9 cellular contexts compared by ENCODE assay signal in the genomic region with DNA sequence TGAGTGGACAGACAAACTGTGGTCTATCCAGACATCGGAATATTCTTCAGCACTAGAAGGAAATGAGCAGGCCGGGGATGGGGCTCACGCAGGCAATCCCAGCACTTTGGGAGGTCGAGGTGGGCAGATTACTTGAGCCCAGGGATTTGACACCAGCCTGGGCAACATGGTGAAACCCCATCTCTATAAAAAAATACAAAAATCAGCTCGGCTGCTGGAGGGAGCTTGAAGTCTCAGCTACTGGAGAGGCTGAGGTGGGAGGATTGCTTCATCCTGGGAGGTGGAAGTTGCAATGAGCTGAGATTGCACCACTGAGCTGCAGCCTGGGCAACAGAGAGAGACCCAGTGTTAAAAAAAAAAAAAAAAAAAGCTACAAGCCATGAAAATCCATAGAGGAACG. TPM values are rescaled to one million over a fixed set of nuclear protein-coding genes. Genes with fewer than 3 reads are reported as not detected.
A peak's percentile ranks its signal among the peaks of the same experiment; 100 is the strongest.
DNase-seq lines count a peak whose midpoint lies in the region; ATAC-seq lines count a peak whose summit lies in the region.
"Had no signal": no experiment of that assay in that cellular context is flagged by ENCODE, and none has a peak within 500 bp of the region (broad histone marks: within the 10 kb centered on the region; RNA-seq: fewer than 3 reads in every experiment).

No MANE protein-coding gene starts in this region.

- H3K27me3 ChIP-seq in CD8-positive, alpha-beta memory T cell (ENCODE audit: insufficient read depth, low read length, poor library complexity, severe bottlenecking): no peaks in the 10 kb centered on the region
- H3K27me3 ChIP-seq in naive thymus-derived CD4-positive, alpha-beta T cell (ENCODE audit: control insufficient read depth in 2 of 2, insufficient read depth in 2 of 2, low read length in 2 of 2): no peaks in the 10 kb centered on the region

- H3K4me1 ChIP-seq in CD8-positive, alpha-beta memory T cell (ENCODE audit: insufficient read depth, low read length): peaks cover 11% of the 10 kb centered on the region
- peaks cover 6 to 10% of the 10 kb centered on the region in 2 donors for H3K4me1 ChIP-seq in naive thymus-derived CD4-positive, alpha-beta T cell (ENCODE audit: control insufficient read depth in 2 of 2, insufficient read depth in 2 of 2, low read length in 2 of 2)

- no peaks in the 10 kb centered on the region for H3K9me3 ChIP-seq in CD8-positive, alpha-beta memory T cell (ENCODE audit: low read length)
- no peaks in the 10 kb centered on the region for H3K9me3 ChIP-seq in naive thymus-derived CD4-positive, alpha-beta T cell (ENCODE audit: control insufficient read depth in 2 of 3, low read length in 3 of 3)
- H3K9me3 ChIP-seq: thoracic aorta had no signal

- intact Hi-C loops in naive thymus-derived CD4-positive, alpha-beta T cell (cut with micrococcal nuclease): loop anchor here in 1 of 2 donors (1.0 kb wide), 1 partner anchor 78 kb away; no protein-coding TSS in a partner anchor

- H3K4me3 ChIP-seq in CD8-positive, alpha-beta memory T cell (ENCODE audit: low read length): no peak overlapping the region
- H3K4me3 ChIP-seq in naive thymus-derived CD4-positive, alpha-beta T cell (ENCODE audit: low read length): no peak overlapping the region

- CTCF ChIA-PET in CD8-positive, alpha-beta memory T cell (lab: Charles Lee): interaction anchor here (0.9 to 1.8 kb wide), 3 partner anchors 10 to 78 kb away, joined by 5 to 8 read pairs (median 6); no protein-coding TSS in a partner anchor
- CTCF ChIA-PET in naive thymus-derived CD4-positive, alpha-beta T cell (lab: Charles Lee): interaction anchor here (2.2 kb wide), 1 partner anchor 78 kb away, joined by 8 read pairs; no protein-coding TSS in a partner anchor

- no peaks in the 10 kb centered on the region for H3K36me3 Mint-ChIP-seq in CD8-positive, alpha-beta memory T cell
- H3K36me3 Mint-ChIP-seq in naive thymus-derived CD4-positive, alpha-beta T cell: peaks cover 0 to 1% (median 0%) of the 10 kb centered on the region in 5 donors

- no peaks in the 10 kb centered on the region for H3K36me3 ChIP-seq in CD8-positive, alpha-beta memory T cell (ENCODE audit: insufficient read depth, low read length)
- H3K36me3 ChIP-seq in naive thymus-derived CD4-positive, alpha-beta T cell (ENCODE audit: control insufficient read depth in 2 of 3, insufficient read depth in 3 of 3, low read length in 3 of 3): no peaks in the 10 kb centered on the region
- H3K36me3 ChIP-seq: thoracic aorta had no signal

- no peak for DNase-seq in CD8-positive, alpha-beta memory T cell
- DNase-seq in NOMO-1 treated with DMSO at 0.1 percent for 48 hours (lab: John Stamatoyannopoulos, UW; ENCODE audit: unreplicated experiment) (peak; percentile 81), dedifferentiated amniotic fluid mesenchymal stem cell (ENCODE audit: extremely low spot score) (peak; percentile 35), GM19240 (ENCODE audit: insufficient read length, low spot score) (no peak), NCI-H446 (lab: John Stamatoyannopoulos, UW) (no peak)
- DNase-seq in naive thymus-derived CD4-positive, alpha-beta T cell: no peak
- DNase-seq in activated CD4-positive, alpha-beta T cell treated with anti-CD3 and anti-CD28 coated beads, Interleukin-2, amount 50 U/mL, for 4 hours: no peak

- ATAC-seq in naive thymus-derived CD4-positive, alpha-beta T cell: peak; percentile 22
- ATAC-seq in HG02588 (IDR thresholded peaks at IDR 0.05; ENCODE audit: unreplicated experiment): no peak

- POLR2A ChIA-PET in CD8-positive, alpha-beta memory T cell (lab: Charles Lee): interaction anchor here (0.5 to 0.6 kb wide), 2 partner anchors 9 to 432 kb away, joined by 3 read pairs; no protein-coding TSS in a partner anchor
- POLR2A ChIA-PET in naive thymus-derived CD4-positive, alpha-beta T cell (lab: Charles Lee): no interaction called here

- no peak overlapping the region for H3K27ac ChIP-seq in CD8-positive, alpha-beta memory T cell (ENCODE audit: low read depth, low read length)
- no peak overlapping the region for H3K27ac ChIP-seq in naive thymus-derived CD4-positive, alpha-beta T cell (ENCODE audit: low read depth, low read length)

- H3K4me1 Mint-ChIP-seq in CD8-positive, alpha-beta memory T cell: peaks cover 10 to 18% (median 16%) of the 10 kb centered on the region in 3 donors
- peaks cover 9 to 34% (median 13%) of the 10 kb centered on the region in 7 donors for H3K4me1 Mint-ChIP-seq in naive thymus-derived CD4-positive, alpha-beta T cell

- H3K27ac Mint-ChIP-seq in CD8-positive, alpha-beta memory T cell: peak overlapping the region in 4 of 8 donors; percentile 1 to 84 (median 21)
- H3K27ac Mint-ChIP-seq in naive thymus-derived CD4-positive, alpha-beta T cell: peak overlapping the region in 3 of 9 donors; percentile 4 to 87 (median 62)

- H3K9me3 Mint-ChIP-seq in CD8-positive, alpha-beta memory T cell: no peaks in the 10 kb centered on the region
- H3K9me3 Mint-ChIP-seq in naive thymus-derived CD4-positive, alpha-beta T cell: peaks cover 0 to 1% (median 0%) of the 10 kb centered on the region in 11 donors

- H3K4me3 Mint-ChIP-seq in CD8-positive, alpha-beta memory T cell: peak overlapping the region in 4 of 7 donors; percentile 27 to 72 (median 35)
- peak overlapping the region in 4 of 10 donors; percentile 15 to 71 (median 58) for H3K4me3 Mint-ChIP-seq in naive thymus-derived CD4-positive, alpha-beta T cell

- peaks cover 0 to 2% of the 10 kb centered on the region in 2 donors for H3K27me3 Mint-ChIP-seq in CD8-positive, alpha-beta memory T cell
- peaks cover 0 to 16% (median 5%) of the 10 kb centered on the region in 5 donors for H3K27me3 Mint-ChIP-seq in naive thymus-derived CD4-positive, alpha-beta T cell

RNA-seq across cellular contexts. Expression of a gene that starts 8.0 kb away (rescaled TPM):
- 100 to 1,000 TPM; 110 to 116 TPM for total RNA-seq in CD8-positive, alpha-beta memory T cell
- 206 TPM for polyA plus RNA-seq in CD8-positive, alpha-beta memory T cell
- total RNA-seq in naive thymus-derived CD4-positive, alpha-beta T cell: 100 to 1,000 TPM; 103 to 378 (median 186) TPM
- 100 to 1,000 TPM; 183 to 218 TPM for polyA plus RNA-seq in naive thymus-derived CD4-positive, alpha-beta T cell

RNA-seq across cellular contexts. Expression of a gene that starts 21.3 kb away (rescaled TPM):
- under 1 TPM; 0.39 to 0.95 TPM for total RNA-seq in CD8-positive, alpha-beta memory T cell
- polyA plus RNA-seq in CD8-positive, alpha-beta memory T cell: 0.10 TPM
- 10 to 100 TPM in 1 of 5 experiments, 1 to 10 TPM in 4; 1.4 to 16.0 (median 2.1) TPM for total RNA-seq in naive thymus-derived CD4-positive, alpha-beta T cell
- not detected for polyA plus RNA-seq in naive thymus-derived CD4-positive, alpha-beta T cell

Comparison
In these comparisons a context has a peak if more than half of its experiments do, and no peak if none do; other contexts are left out.
1. DNase-seq: peak in NOMO-1 treated with DMSO at 0.1 percent for 48 hours (single experiment) and dedifferentiated amniotic fluid mesenchymal stem cell (single experiment); none in CD8-positive, alpha-beta memory T cell (0 of 5), naive thymus-derived CD4-positive, alpha-beta T cell (0 of 9), activated CD4-positive, alpha-beta T cell treated with anti-CD3 and anti-CD28 coated beads, Interleukin-2, amount 50 U/mL, for 4 hours (0 of 2), GM19240 (single experiment) and NCI-H446 (0 of 2).